Comparison of ENCODE assay signal across 1 cellular context in genomic region chr2:240585681-240586197, GRCh38.
TF ChIP-seq lines count a peak whose summit lies in the region.

No MANE protein-coding gene starts in this region.

TF ChIP-seq in HepG2, 621 proteins besides CTCF, POLR2A, EP300 and RAD21 (continues in another document):
- TF ChIP-seq ZNF816 (CRISPR knock-in tag; IDR thresholded peaks at IDR 0.05; ENCODE audit: borderline replicate concordance) (no peak; the same call in 1 of the 2 replicates), NCOA1 (CRISPR knock-in tag; IDR thresholded peaks at IDR 0.05) (peak; percentile 30; the same call in 1 of the 2 replicates), ZNF567 (CRISPR knock-in tag; IDR thresholded peaks at IDR 0.05; ENCODE audit: borderline replicate concordance) (no peak), ZNF720 (CRISPR knock-in tag; IDR thresholded peaks at IDR 0.05) (no peak), MYNN (CRISPR knock-in tag; IDR thresholded peaks at IDR 0.05; ENCODE audit: low read depth) (no peak), ZFP62 (CRISPR knock-in tag; IDR thresholded peaks at IDR 0.05) (no peak), CREB3 (CRISPR knock-in tag; IDR thresholded peaks at IDR 0.05) (peak; percentile 8; the same call in 1 of the 2 replicates), MXI1 (IDR thresholded peaks at IDR 0.05; ENCODE audit: borderline replicate concordance, low read depth, low read length) (no peak), ATRX (CRISPR knock-in tag; IDR thresholded peaks at IDR 0.05; ENCODE audit: borderline replicate concordance) (no peak), ZNF276 (CRISPR knock-in tag; IDR thresholded peaks at IDR 0.05; ENCODE audit: low read depth) (no peak), MTERF4 (CRISPR knock-in tag; IDR thresholded peaks at IDR 0.05) (no peak), PHF20 (CRISPR knock-in tag; IDR thresholded peaks at IDR 0.05) (no peak), ZFX (CRISPR knock-in tag; IDR thresholded peaks at IDR 0.05; ENCODE audit: low read depth) (no peak), ZNF407 (CRISPR knock-in tag; IDR thresholded peaks at IDR 0.05; ENCODE audit: not compliant biosample characterization) (peak; percentile 84), ZNF598 (CRISPR knock-in tag; IDR thresholded peaks at IDR 0.05; ENCODE audit: borderline replicate concordance) (peak; percentile 83; the same call in 1 of the 2 replicates), ARNT2 (CRISPR knock-in tag; IDR thresholded peaks at IDR 0.05; ENCODE audit: low read depth) (no peak), KDM4B (CRISPR knock-in tag; IDR thresholded peaks at IDR 0.05) (no peak), ZBTB37 (CRISPR knock-in tag; IDR thresholded peaks at IDR 0.05) (peak; percentile 9; the same call in 1 of the 2 replicates), SIN3B (IDR thresholded peaks at IDR 0.05; ENCODE audit: low read length) (no peak), NR0B2 (CRISPR knock-in tag; IDR thresholded peaks at IDR 0.05) (no peak), REL (CRISPR knock-in tag; conservative IDR thresholded peaks at IDR 0.05) (no peak), NRL (CRISPR knock-in tag; IDR thresholded peaks at IDR 0.05; ENCODE audit: borderline replicate concordance) (0 out of 2 replicates have a peak, but pooled peaks have one; percentile 25), SCMH1 (CRISPR knock-in tag; IDR thresholded peaks at IDR 0.05; ENCODE audit: borderline replicate concordance) (no peak), XRCC5 (optimal IDR thresholded peaks at IDR 0.05; ENCODE audit: low read length) (no peak), MTF2 (CRISPR knock-in tag; IDR thresholded peaks at IDR 0.05; ENCODE audit: borderline replicate concordance) (no peak), ZNF878 (CRISPR knock-in tag; IDR thresholded peaks at IDR 0.05) (peak; percentile 73; the same call in 1 of the 2 replicates), ZNF44 (CRISPR knock-in tag; IDR thresholded peaks at IDR 0.05) (peak; percentile 23; the same call in 1 of the 2 replicates), ZNF569 (CRISPR knock-in tag; IDR thresholded peaks at IDR 0.05; ENCODE audit: borderline replicate concordance) (0 out of 2 replicates have a peak, but pooled peaks have one; percentile 13), ZNF639 (CRISPR knock-in tag; conservative IDR thresholded peaks at IDR 0.05) (no peak), HOXA5 (CRISPR knock-in tag; IDR thresholded peaks at IDR 0.05) (no peak), MAFK (conservative IDR thresholded peaks at IDR 0.05 in 1 of 2, IDR thresholded peaks at IDR 0.05 in 1 of 2; ENCODE audit: low read length in 2 of 2) (no peak), RNF2 (conservative IDR thresholded peaks at IDR 0.05; ENCODE audit: low read depth) (no peak), PATZ1 (CRISPR knock-in tag; IDR thresholded peaks at IDR 0.05) (no peak), GATA4 (IDR thresholded peaks at IDR 0.05; ENCODE audit: borderline replicate concordance, low read depth) (0 out of 2 replicates have a peak, but pooled peaks have one; percentile 8), PHF8 (CRISPR knock-in tag; IDR thresholded peaks at IDR 0.05) (no peak), ZNF234 (CRISPR knock-in tag; conservative IDR thresholded peaks at IDR 0.05) (0 out of 2 replicates have a peak, but pooled peaks have one; percentile 55), ZNF30 (CRISPR knock-in tag; IDR thresholded peaks at IDR 0.05) (0 out of 2 replicates have a peak, but pooled peaks have one; percentile 34), MNT (IDR thresholded peaks at IDR 0.05) (no peak), ELF4 (CRISPR knock-in tag; IDR thresholded peaks at IDR 0.05; ENCODE audit: borderline replicate concordance) (no peak), ZNF33A (CRISPR knock-in tag; IDR thresholded peaks at IDR 0.05; ENCODE audit: borderline replicate concordance) (no peak), ZC3H4 (CRISPR knock-in tag; IDR thresholded peaks at IDR 0.05; ENCODE audit: borderline replicate concordance) (no peak), SP1 (IDR thresholded peaks at IDR 0.05) (no peak), SP1 (CRISPR knock-in tag; IDR thresholded peaks at IDR 0.05) (no peak)
